Comparison of ENCODE assay signal across 19 cellular contexts in the genomic region with DNA sequence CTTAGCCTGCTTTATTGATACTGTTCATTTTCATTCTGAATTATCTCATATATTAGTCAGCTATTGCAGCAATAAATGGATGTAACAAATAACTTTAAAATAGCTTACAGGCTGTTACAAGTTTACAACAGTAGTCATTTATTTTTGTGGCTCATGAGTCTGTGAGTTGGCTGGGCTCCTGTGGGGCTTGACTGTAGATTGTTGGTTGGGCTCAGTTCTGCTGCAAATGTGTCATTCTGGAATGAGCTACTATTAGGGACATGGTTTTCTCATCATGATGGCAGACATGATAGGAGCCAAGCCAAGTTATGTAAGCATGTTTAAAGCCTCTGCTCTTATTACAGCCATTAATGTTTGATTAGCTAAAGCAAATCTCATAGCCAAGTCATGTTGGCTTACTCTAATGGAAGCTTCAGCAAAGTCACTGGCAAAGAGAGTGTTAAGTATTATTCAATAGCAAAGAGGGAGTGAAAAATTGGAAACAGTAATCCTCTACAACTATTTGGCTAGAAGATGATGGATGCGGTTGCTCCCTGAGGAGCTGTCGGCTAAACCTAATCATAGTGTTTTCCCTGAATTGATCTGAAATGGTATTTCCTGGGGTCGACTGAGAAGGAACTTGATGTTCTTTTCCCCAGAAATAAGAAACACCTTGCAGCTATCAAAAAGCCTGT.
A peak's percentile ranks its signal among the peaks of the same experiment; 100 is the strongest.
DNase-seq lines count a peak whose midpoint lies in the region; ATAC-seq and TF ChIP-seq lines count a peak whose summit lies in the region.
"Had no signal": no experiment of that assay in that cellular context is flagged by ENCODE, and none has a peak within 500 bp of the region (broad histone marks: within the 10 kb centered on the region; RNA-seq: fewer than 3 reads in every experiment).

No MANE protein-coding gene starts in this region.

- H2BK15ac ChIP-seq in mesenchymal stem cell (ENCODE audit: low read depth, poor library complexity, severe bottlenecking), result no peak overlapping the region

- H3K4ac ChIP-seq in mesenchymal stem cell (ENCODE audit: low read depth in 1 of 2, low read length in 2 of 2), result no peak overlapping the region

- no peak overlapping the region for H3K27ac ChIP-seq in mesenchymal stem cell (ENCODE audit: low read length, poor library complexity, severe bottlenecking)
- H3K27ac ChIP-seq: BLaER1 treated with 17β-estradiol and CSF1 and Interleukin-3, amounts not matched to agents 10 nM and 100 nM; stomach; upper lobe of right lung had no signal

- H3K14ac ChIP-seq in mesenchymal stem cell (ENCODE audit: low read length in 2 of 2), result no peak overlapping the region

- ATAC-seq in Right ventricle myocardium inferior (peak; percentile 87), HG03175 (IDR thresholded peaks at IDR 0.05; ENCODE audit: unreplicated experiment) (no peak)
- ATAC-seq: activated CD4-positive, alpha-beta T cell treated with anti-CD3 and anti-CD28 coated beads for 36 hours; naive thymus-derived CD4-positive, alpha-beta T cell; Panc1; upper lobe of right lung had no signal

- DNase-seq in Right ventricle myocardium inferior (ENCODE audit: missing footprints) (no peak), cardiac septum (ENCODE audit: low spot score) (no peak), fibroblast of pulmonary artery (ENCODE audit: low read depth) (peak; percentile 23), mesenchymal stem cell (peak; percentile 4), NCI-H774 (lab: John Stamatoyannopoulos, UW) (no peak), UCSD-AML1 (lab: John Stamatoyannopoulos, UW; ENCODE audit: unreplicated experiment) (no peak), SIG-M5 treated with dmso at 0.1 percent for 504 hours (lab: John Stamatoyannopoulos, UW; ENCODE audit: unreplicated experiment) (no peak)
- DNase-seq: activated CD4-positive, alpha-beta T cell treated with anti-CD3 and anti-CD28 coated beads for 36 hours; central memory CD4-positive, alpha-beta T cell; erythroblast; naive thymus-derived CD4-positive, alpha-beta T cell; NCI-H1436; stimulated activated CD4-positive, alpha-beta T cell treated with anti-CD3 and anti-CD28 coated beads, Interleukin-2, amount 100 ng/mL, for 48 hours; stomach; upper lobe of right lung had no signal

- no peak overlapping the region for H3K4me2 ChIP-seq in mesenchymal stem cell (ENCODE audit: low read length, poor library complexity, severe bottlenecking)
- H3K4me2 ChIP-seq: BLaER1 treated with 17β-estradiol and CSF1 and Interleukin-3, amounts not matched to agents 10 nM and 100 nM had no signal

- H3K23ac ChIP-seq in mesenchymal stem cell (ENCODE audit: low read length in 2 of 2), result no peak overlapping the region

- H4K8ac ChIP-seq in mesenchymal stem cell (ENCODE audit: low read length), result no peak overlapping the region

- no peak overlapping the region for H2BK5ac ChIP-seq in mesenchymal stem cell (ENCODE audit: low read depth, low read length, poor library complexity, severe bottlenecking)

- H3K9ac ChIP-seq in mesenchymal stem cell (ENCODE audit: low read length), result no peak overlapping the region
- H3K9ac ChIP-seq: BLaER1 treated with 17β-estradiol and CSF1 and Interleukin-3, amounts not matched to agents 10 nM and 100 nM had no signal

- 94% methylated on average over 3 of the region's 3 CpGs for WGBS in mesenchymal stem cell

- H3K36me3 ChIP-seq in mesenchymal stem cell (ENCODE audit: control insufficient read depth in 1 of 2, insufficient read depth in 2 of 2, low read depth in 1 of 2, low read length in 2 of 2), result no peaks in the 10 kb centered on the region
- H3K36me3 ChIP-seq: BLaER1 treated with 17β-estradiol and CSF1 and Interleukin-3, amounts not matched to agents 10 nM and 100 nM; stomach; upper lobe of right lung had no signal

- no peaks in the 10 kb centered on the region for H3K27me3 ChIP-seq in mesenchymal stem cell (ENCODE audit: control insufficient read depth in 1 of 2, insufficient read depth in 1 of 2, low read length in 2 of 2)
- H3K27me3 ChIP-seq: BLaER1 treated with 17β-estradiol and CSF1 and Interleukin-3, amounts not matched to agents 10 nM and 100 nM; stomach; upper lobe of right lung had no signal

- no peaks in the 10 kb centered on the region for H3K4me1 ChIP-seq in mesenchymal stem cell (ENCODE audit: control insufficient read depth, insufficient read depth, low read depth, low read length)
- H3K4me1 ChIP-seq: BLaER1 treated with 17β-estradiol and CSF1 and Interleukin-3, amounts not matched to agents 10 nM and 100 nM; stomach; upper lobe of right lung had no signal

- intact Hi-C loops in Right ventricle myocardium inferior (cut with DNase I) (no loop called here), cardiac septum (cut with DNase I) (no loop called here)

- no peak for TF ChIP-seq CTCF in fibroblast of pulmonary artery (IDR thresholded peaks at IDR 0.05; ENCODE audit: low read length, missing control alignments)

- H3K4me3 ChIP-seq in fibroblast of pulmonary artery (replicated peaks; ENCODE audit: low read depth, low read length) (no peak overlapping the region), mesenchymal stem cell (ENCODE audit: insufficient read depth in 1 of 2, low read depth in 1 of 2, low read length in 2 of 2) (no peak overlapping the region)
- H3K4me3 ChIP-seq: BLaER1 treated with 17β-estradiol and CSF1 and Interleukin-3, amounts not matched to agents 10 nM and 100 nM; skin epidermis; stomach; upper lobe of right lung had no signal

- no peak overlapping the region for H2AFZ ChIP-seq in mesenchymal stem cell (ENCODE audit: low read depth, low read length)

- H3K18ac ChIP-seq in mesenchymal stem cell (ENCODE audit: low read depth in 1 of 2, low read length in 2 of 2), result no peak overlapping the region

- no peak overlapping the region for H2AK5ac ChIP-seq in mesenchymal stem cell (ENCODE audit: low read length, severe bottlenecking)

- H4K91ac ChIP-seq in mesenchymal stem cell (ENCODE audit: low read length), result no peak overlapping the region

- no peaks in the 10 kb centered on the region for H3K9me3 ChIP-seq in mesenchymal stem cell (ENCODE audit: control insufficient read depth, low read length)
- H3K9me3 ChIP-seq: BLaER1 treated with 17β-estradiol and CSF1 and Interleukin-3, amounts not matched to agents 10 nM and 100 nM; stomach; upper lobe of right lung had no signal

- no peak overlapping the region for H2BK120ac ChIP-seq in mesenchymal stem cell (ENCODE audit: low read depth, low read length)

- no peaks in the 10 kb centered on the region for H3K79me1 ChIP-seq in mesenchymal stem cell (replicated peaks; ENCODE audit: low read length, poor library complexity, severe bottlenecking)

- no peak overlapping the region for H2BK12ac ChIP-seq in mesenchymal stem cell (ENCODE audit: low read length in 2 of 2)

Comparison
In these comparisons a context has a peak if more than half of its experiments do, and no peak if none do; other contexts are left out.
1. DNase-seq: peak in fibroblast of pulmonary artery (single experiment) and mesenchymal stem cell (single experiment); none in Right ventricle myocardium inferior (single experiment), cardiac septum (single experiment), NCI-H774 (single experiment), UCSD-AML1 (single experiment) and SIG-M5 treated with dmso at 0.1 percent for 504 hours (single experiment).